In the genomic region with DNA sequence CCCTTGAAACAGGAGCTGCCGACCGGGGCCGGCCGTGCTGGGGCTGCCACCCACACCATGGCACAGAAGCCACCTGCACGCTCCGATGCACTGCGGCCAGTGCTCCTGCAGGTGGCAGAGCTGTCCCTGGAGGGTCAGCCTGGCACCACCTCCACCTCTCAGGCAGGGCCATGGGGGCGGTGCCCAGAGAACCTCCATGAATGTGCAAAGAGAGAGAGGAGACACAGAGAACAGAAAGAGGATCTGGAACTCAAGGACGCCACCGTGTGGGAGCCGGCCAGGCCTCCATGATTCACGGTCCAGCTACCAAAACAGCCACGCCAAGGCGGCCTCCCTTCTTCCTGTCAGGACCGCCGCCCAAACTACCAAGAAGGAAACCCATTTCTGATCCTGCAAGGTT, we compare ENCODE assay signal across 8 cellular contexts.
DNase-seq lines count a peak whose midpoint lies in the region; ATAC-seq and TF ChIP-seq lines count a peak whose summit lies in the region.
"Not testable (repeated sequence)": the region's sequence is repeated elsewhere in the genome, so short reads cannot be mapped to it uniquely, and the experiment has no call there.

No MANE protein-coding gene starts in this region.

- H3K27me3 Mint-ChIP-seq in activated naive CD8-positive, alpha-beta T cell treated with anti-CD3 and anti-CD28 coated beads, Interleukin-2, amount 50 U/mL, for 24 hours, result not testable (repeated sequence)

- not testable (repeated sequence) for H3K27ac Mint-ChIP-seq in activated naive CD8-positive, alpha-beta T cell treated with anti-CD3 and anti-CD28 coated beads, Interleukin-2, amount 50 U/mL, for 24 hours

- TF ChIP-seq EP300 in Ishikawa (IDR thresholded peaks at IDR 0.05; ENCODE audit: borderline replicate concordance), result not testable (repeated sequence)

- TF ChIP-seq CTCF in AG09319 (IDR thresholded peaks at IDR 0.05; ENCODE audit: low read depth, low read length), result peak; percentile 22
- not testable (repeated sequence) for TF ChIP-seq CTCF in omental fat pad (IDR thresholded peaks at IDR 0.05)

- not testable (repeated sequence) for H3K4me3 Mint-ChIP-seq in activated naive CD8-positive, alpha-beta T cell treated with anti-CD3 and anti-CD28 coated beads, Interleukin-2, amount 50 U/mL, for 24 hours

- DNase-seq in AG09319 (ENCODE audit: extremely low read depth, low read depth), result not testable (repeated sequence)
- peak; percentile 83 to 87 for DNase-seq in activated CD4-positive, alpha-beta T cell treated with anti-CD3 and anti-CD28 coated beads, Interleukin-2, amount 50 U/mL, for 48 hours
- DNase-seq in activated naive CD8-positive, alpha-beta T cell treated with anti-CD3 and anti-CD28 coated beads, Interleukin-2, amount 50 U/mL, for 24 hours, result peak; percentile 80
- DNase-seq in Right ventricle myocardium inferior (ENCODE audit: missing footprints) (peak; percentile 91), omental fat pad (ENCODE audit: low spot score) (peak; percentile 65)
- DNase-seq in stimulated activated CD8-positive, alpha-beta memory T cell treated with anti-CD3 and anti-CD28 coated beads, Interleukin-15, amount 100 ng/mL, for 48 hours (ENCODE audit: low read depth in 2 of 2), result peak; percentile 44 to 57

- not testable (repeated sequence) for H3K9me3 Mint-ChIP-seq in activated naive CD8-positive, alpha-beta T cell treated with anti-CD3 and anti-CD28 coated beads, Interleukin-2, amount 50 U/mL, for 24 hours

- intact Hi-C loops in Right ventricle myocardium inferior (cut with DNase I), result not testable (repeated sequence)

- TF ChIP-seq RAD21 in Ishikawa (IDR thresholded peaks at IDR 0.05; ENCODE audit: low read depth), result peak; percentile 28; the same call in 1 of the 2 replicates

- not testable (repeated sequence) for H3K36me3 Mint-ChIP-seq in activated naive CD8-positive, alpha-beta T cell treated with anti-CD3 and anti-CD28 coated beads, Interleukin-2, amount 50 U/mL, for 24 hours (ENCODE audit: low read depth)

- H3K4me1 Mint-ChIP-seq in activated naive CD8-positive, alpha-beta T cell treated with anti-CD3 and anti-CD28 coated beads, Interleukin-2, amount 50 U/mL, for 24 hours, result not testable (repeated sequence)

- ATAC-seq in GM19397 (IDR thresholded peaks at IDR 0.05; ENCODE audit: unreplicated experiment), result peak; percentile 49
- peak; percentile 53 for ATAC-seq in activated naive CD8-positive, alpha-beta T cell treated with anti-CD3 and anti-CD28 coated beads, Interleukin-2, amount 50 U/mL, for 24 hours
- ATAC-seq in Right ventricle myocardium inferior, result peak; percentile 63
- ATAC-seq in omental fat pad (ENCODE audit: low FRiP score), result peak; percentile 53

TF ChIP-seq in Ishikawa, 13 proteins besides CTCF, POLR2A, EP300 and RAD21:
- 0 out of 2 replicates have a peak, but pooled peaks have one; percentile 33 for TF ChIP-seq YY1 (IDR thresholded peaks at IDR 0.05; ENCODE audit: low read depth)
